ENCODE assay signal across 1 cellular context in genomic region chr19:46745030-46745429, GRCh38.
TF ChIP-seq lines count a peak whose summit lies in the region.

No MANE protein-coding gene starts in this region.

TF ChIP-seq in IMR-90, 13 proteins besides CTCF, POLR2A, EP300 and RAD21:
- TF ChIP-seq MAZ (IDR thresholded peaks at IDR 0.05; ENCODE audit: borderline replicate concordance, low read depth, low read length) (no peak), CEBPB (IDR thresholded peaks at IDR 0.05; ENCODE audit: low read depth, low read length) (no peak), ELK1 (IDR thresholded peaks at IDR 0.05; ENCODE audit: borderline replicate concordance, low read depth, low read length) (no peak), RFX5 (IDR thresholded peaks at IDR 0.05; ENCODE audit: low read depth, low read length) (no peak), NFE2L2 (IDR thresholded peaks at IDR 0.05; ENCODE audit: low read depth, low read length) (no peak)
